In genomic region chr6:159996087-159996622, GRCh38 we compare ENCODE assay signal across 34 cellular contexts. TPM values are rescaled to one million over a fixed set of nuclear protein-coding genes. Genes with fewer than 3 reads are reported as not detected.
A peak's percentile ranks its signal among the peaks of the same experiment; 100 is the strongest.
DNase-seq lines count a peak whose midpoint lies in the region; ATAC-seq and TF ChIP-seq lines count a peak whose summit lies in the region.
"Had no signal": no experiment of that assay in that cellular context is flagged by ENCODE, and none has a peak within 500 bp of the region (broad histone marks: within the 10 kb centered on the region; RNA-seq: fewer than 3 reads in every experiment).

No MANE protein-coding gene starts in this region.

- H3K23ac ChIP-seq in trophoblast cell (ENCODE audit: low read length) = no peak overlapping the region

- DNase-seq in GM23338 (ENCODE audit: low spot score) (no peak), mesothelial cell of epicardium (ENCODE audit: low spot score in 2 of 2, unreplicated experiment in 2 of 2) (no peak), trophoblast cell (no peak), dermis blood vessel endothelial cell (no peak), MV-4-11 (lab: John Stamatoyannopoulos, UW) (no peak)
- no peak for DNase-seq in activated naive CD8-positive, alpha-beta T cell treated with anti-CD3 and anti-CD28 coated beads, Interleukin-2, amount 50 U/mL, for 24 hours
- DNase-seq: ACHN; activated CD4-positive, alpha-beta T cell treated with anti-CD3 and anti-CD28 coated beads, Interleukin-2, amount 50 U/mL, for 1 hour; anterior cingulate cortex; BE2C; CD8-positive, alpha-beta memory T cell; colonic mucosa; DMS153; midbrain; NCI-H1417; NCI-H2081 treated with DMSO at 0.1 percent for 48 hours; NCI-H345; NCI-H748 treated with DMSO at 0.1 percent for 48 hours; Peyer's patch; psoas muscle; SHP77 treated with DMSO at 0.1 percent for 48 hours; stomach; T-helper 9 cell; transverse colon had no signal

- H3K79me1 ChIP-seq in trophoblast cell (ENCODE audit: low read length) = no peaks in the 10 kb centered on the region

- H3K27ac Mint-ChIP-seq in GM23338 = peak overlapping the region; percentile 25; the same call in 1 of the 2 replicates
- peak overlapping the region; percentile 68 for H3K27ac Mint-ChIP-seq in activated naive CD8-positive, alpha-beta T cell treated with anti-CD3 and anti-CD28 coated beads, Interleukin-2, amount 50 U/mL, for 24 hours
- peak overlapping the region; percentile 39 for H3K27ac Mint-ChIP-seq in mesothelial cell of epicardium
- H3K27ac Mint-ChIP-seq: activated naive CD4-positive, alpha-beta T cell treated with anti-CD3 and anti-CD28 coated beads, Interleukin-2, amount 50 U/mL, for 24 hours; activated T-helper 17 cell treated with anti-CD3 and anti-CD28 coated beads, Interleukin-2, amount 50 U/mL, for 72 hours; neural progenitor cell had no signal

- peaks cover 18% of the 10 kb centered on the region for H3K4me1 ChIP-seq in GM23338 (ENCODE audit: insufficient read depth)
- H3K4me1 ChIP-seq in trophoblast cell (ENCODE audit: control insufficient read depth in 1 of 2, insufficient read depth in 2 of 2, low read length in 2 of 2) = peaks cover 11 to 12% of the 10 kb centered on the region in 2 experiments
- H3K4me1 ChIP-seq: BE2C, colonic mucosa, neural progenitor cell, Peyer's patch had no signal

- TF ChIP-seq CTCF in GM23338 (conservative IDR thresholded peaks at IDR 0.05; ENCODE audit: low read depth in 2 of 2) = no peak
- TF ChIP-seq CTCF in mesothelial cell of epicardium (IDR thresholded peaks at IDR 0.05; ENCODE audit: unreplicated experiment) = no peak

- ATAC-seq in GM23338 = no peak; the same call in 2 of the 3 replicates
- ATAC-seq in activated naive CD8-positive, alpha-beta T cell treated with anti-CD3 and anti-CD28 coated beads, Interleukin-2, amount 50 U/mL, for 24 hours = no peak
- ATAC-seq in GM18511 (IDR thresholded peaks at IDR 0.05; ENCODE audit: unreplicated experiment) = no peak
- no peak for ATAC-seq in HG02571 (IDR thresholded peaks at IDR 0.05; ENCODE audit: unreplicated experiment)
- ATAC-seq: activated T-helper 17 cell treated with anti-CD3 and anti-CD28 coated beads, Interleukin-2, amount 50 U/mL, for 72 hours; gastroesophageal sphincter; HCT116; K562 had no signal

- H3K79me2 ChIP-seq in GM23338 (replicated peaks; ENCODE audit: insufficient read depth) (peaks cover 99% of the 10 kb centered on the region), trophoblast cell (ENCODE audit: control insufficient read depth, insufficient read depth, low read length, poor library complexity) (peaks cover 7% of the 10 kb centered on the region)

- no peak overlapping the region for H4K12ac ChIP-seq in trophoblast cell (ENCODE audit: low read depth, low read length)

- no peak overlapping the region for H3K18ac ChIP-seq in trophoblast cell (ENCODE audit: low read length)

- H3K27me3 ChIP-seq in GM23338 (ENCODE audit: insufficient read depth) = no peaks in the 10 kb centered on the region
- no peaks in the 10 kb centered on the region for H3K27me3 ChIP-seq in trophoblast cell (ENCODE audit: insufficient read depth, low read length)
- H3K27me3 ChIP-seq: BE2C, colonic mucosa, gastroesophageal sphincter, hepatocyte, neural progenitor cell, Peyer's patch, stomach, transverse colon had no signal

- H3K36me3 ChIP-seq in GM23338 (ENCODE audit: insufficient read depth) (0 out of 2 replicates have a peak, but pooled peaks cover 3% of the 10 kb centered on the region), trophoblast cell (ENCODE audit: control insufficient read depth in 1 of 2, insufficient read depth in 2 of 2, low read length in 2 of 2) (peaks cover 5 to 12% of the 10 kb centered on the region in 2 experiments)
- H3K36me3 ChIP-seq: colonic mucosa, neural progenitor cell had no signal

- H2AFZ ChIP-seq in GM23338 = no peak overlapping the region
- no peak overlapping the region for H2AFZ ChIP-seq in trophoblast cell (ENCODE audit: insufficient read depth, low read length, poor library complexity)
- H2AFZ ChIP-seq: hepatocyte, neural progenitor cell had no signal

- H3K9ac ChIP-seq in trophoblast cell (ENCODE audit: low read length) = no peak overlapping the region
- H3K9ac ChIP-seq: neural progenitor cell had no signal

- H3F3A ChIP-seq in GM23338 (replicated peaks; ENCODE audit: low read depth) = no peaks in the 10 kb centered on the region

- H3K9me3 Mint-ChIP-seq in GM23338 = no peaks in the 10 kb centered on the region
- peaks cover 16% of the 10 kb centered on the region for H3K9me3 Mint-ChIP-seq in activated naive CD8-positive, alpha-beta T cell treated with anti-CD3 and anti-CD28 coated beads, Interleukin-2, amount 50 U/mL, for 24 hours
- H3K9me3 Mint-ChIP-seq in mesothelial cell of epicardium = peaks cover 13% of the 10 kb centered on the region

- H4K91ac ChIP-seq in trophoblast cell (ENCODE audit: low read depth, low read length) = no peak overlapping the region

- H2AK5ac ChIP-seq in trophoblast cell (ENCODE audit: low read length) = no peak overlapping the region

- H2BK12ac ChIP-seq in trophoblast cell (ENCODE audit: low read length) = no peak overlapping the region

- no peak overlapping the region for H2BK5ac ChIP-seq in trophoblast cell (ENCODE audit: low read depth, low read length, poor library complexity)

- H3K4me3 ChIP-seq in GM23338 (no peak overlapping the region), trophoblast cell (ENCODE audit: low read depth, low read length) (no peak overlapping the region)
- H3K4me3 ChIP-seq: colonic mucosa, gastroesophageal sphincter, hepatocyte, K562, neural progenitor cell, Peyer's patch, psoas muscle, stomach, transverse colon had no signal

- H4K20me1 ChIP-seq in GM23338 (replicated peaks; ENCODE audit: insufficient read depth) = peaks cover 22% of the 10 kb centered on the region

- peaks cover 8% of the 10 kb centered on the region for H3K27me3 Mint-ChIP-seq in GM23338 (ENCODE audit: insufficient read depth, low read depth, poor library complexity)
- no peaks in the 10 kb centered on the region for H3K27me3 Mint-ChIP-seq in activated naive CD8-positive, alpha-beta T cell treated with anti-CD3 and anti-CD28 coated beads, Interleukin-2, amount 50 U/mL, for 24 hours
- no peaks in the 10 kb centered on the region for H3K27me3 Mint-ChIP-seq in mesothelial cell of epicardium (ENCODE audit: low read depth)
- H3K27me3 Mint-ChIP-seq: activated naive CD4-positive, alpha-beta T cell treated with anti-CD3 and anti-CD28 coated beads, Interleukin-2, amount 50 U/mL, for 24 hours; activated T-helper 17 cell treated with anti-CD3 and anti-CD28 coated beads, Interleukin-2, amount 50 U/mL, for 72 hours; CD8-positive, alpha-beta memory T cell had no signal

- H3K27ac ChIP-seq in GM23338 (ENCODE audit: low read depth) = no peak overlapping the region
- no peak overlapping the region for H3K27ac ChIP-seq in trophoblast cell (ENCODE audit: low read depth, low read length)
- H3K27ac ChIP-seq: colonic mucosa, gastroesophageal sphincter, hepatocyte, neural progenitor cell, Peyer's patch, psoas muscle, stomach, transverse colon, VCaP had no signal

- H3K4me1 Mint-ChIP-seq in GM23338 = peaks cover 51% of the 10 kb centered on the region
- peaks cover 92% of the 10 kb centered on the region for H3K4me1 Mint-ChIP-seq in activated naive CD8-positive, alpha-beta T cell treated with anti-CD3 and anti-CD28 coated beads, Interleukin-2, amount 50 U/mL, for 24 hours
- peaks cover 11% of the 10 kb centered on the region for H3K4me1 Mint-ChIP-seq in mesothelial cell of epicardium
- H3K4me1 Mint-ChIP-seq: neural progenitor cell had no signal

- H3K4me2 ChIP-seq in GM23338 (no peak overlapping the region), trophoblast cell (ENCODE audit: low read length) (no peak overlapping the region)
- H3K4me2 ChIP-seq: hepatocyte, neural progenitor cell had no signal

- no peaks in the 10 kb centered on the region for H3K9me2 ChIP-seq in GM23338 (ENCODE audit: insufficient read depth)

- no peaks in the 10 kb centered on the region for H3K9me3 ChIP-seq in trophoblast cell (ENCODE audit: insufficient read depth, low read depth, low read length)
- H3K9me3 ChIP-seq: BE2C, colonic mucosa, gastroesophageal sphincter, Peyer's patch, psoas muscle, stomach, transverse colon had no signal

- no peak overlapping the region for H3K14ac ChIP-seq in trophoblast cell (ENCODE audit: low read length)

- no peak overlapping the region for H2BK120ac ChIP-seq in trophoblast cell (ENCODE audit: insufficient read depth, low read length, poor library complexity)

- H3K36me3 Mint-ChIP-seq in GM23338 (ENCODE audit: low read depth) = peaks cover 28% of the 10 kb centered on the region
- peaks cover 87% of the 10 kb centered on the region for H3K36me3 Mint-ChIP-seq in activated naive CD8-positive, alpha-beta T cell treated with anti-CD3 and anti-CD28 coated beads, Interleukin-2, amount 50 U/mL, for 24 hours (ENCODE audit: low read depth)
- peaks cover 56% of the 10 kb centered on the region for H3K36me3 Mint-ChIP-seq in mesothelial cell of epicardium

- WGBS in trophoblast cell (ENCODE audit: extremely low coverage, insufficient coverage, insufficient read length) = no CpG with 5 or more reads among the region's 5 CpGs

- H3K4me3 Mint-ChIP-seq in GM23338 (no peak overlapping the region; the same call in 2 of the 3 replicates), mesothelial cell of epicardium (no peak overlapping the region)
- peak overlapping the region; percentile 29 for H3K4me3 Mint-ChIP-seq in activated naive CD8-positive, alpha-beta T cell treated with anti-CD3 and anti-CD28 coated beads, Interleukin-2, amount 50 U/mL, for 24 hours
- H3K4me3 Mint-ChIP-seq: activated naive CD4-positive, alpha-beta T cell treated with anti-CD3 and anti-CD28 coated beads, Interleukin-2, amount 50 U/mL, for 24 hours; activated T-helper 17 cell treated with anti-CD3 and anti-CD28 coated beads, Interleukin-2, amount 50 U/mL, for 72 hours; neural progenitor cell had no signal

- H3K4ac ChIP-seq in trophoblast cell (ENCODE audit: low read depth, low read length) = peak overlapping the region; percentile 70

- no peak overlapping the region for H4K8ac ChIP-seq in trophoblast cell (ENCODE audit: low read depth, low read length)

TF ChIP-seq in GM23338, 12 proteins besides CTCF, POLR2A, EP300 and RAD21 (continues in another document):
- TF ChIP-seq EZH2 (IDR thresholded peaks at IDR 0.05; ENCODE audit: low read depth, unreplicated experiment) (no peak), EZH2phosphoT487 (IDR thresholded peaks at IDR 0.05; ENCODE audit: unreplicated experiment) (no peak)

RNA-seq across cellular contexts. Expression of gene IGF2R, which starts 27.3 kb away (rescaled TPM):
- total RNA-seq in GM23338 (2014; rRNA removed; shearing (Covaris generic)) = 76.4 and 80.4 TPM in 2 replicates
- polyA plus RNA-seq in GM23338 (2016; fragmentation: Nextera tagmentation; extraction: Ambion mirVana) = 11.7 and 12.5 TPM in 2 replicates
- total RNA-seq in mesothelial cell of epicardium (107 to 112 TPM (median 111 TPM) in 3 replicates), dermis blood vessel endothelial cell (120 and 153 TPM in 2 replicates)
- 42.7 and 44.7 TPM in 2 replicates for polyA plus RNA-seq in trophoblast cell (2013)
